ENCODE assay signal across 31 cellular contexts in genomic region chr19:4432918-4433506, GRCh38.
"Had no signal": no experiment of that assay in that cellular context is flagged by ENCODE, and none has a peak within 500 bp of the region (broad histone marks: within the 10 kb centered on the region; RNA-seq: fewer than 3 reads in every experiment).

No MANE protein-coding gene starts in this region.

- H3K27ac Mint-ChIP-seq: activated CD4-positive, alpha-beta memory T cell treated with anti-CD3 and anti-CD28 coated beads for 36 hours; activated CD4-positive, alpha-beta T cell treated with anti-CD3 and anti-CD28 coated beads for 36 hours; activated CD4-positive, alpha-beta T cell treated with anti-CD3 and anti-CD28 coated beads, Interleukin-2, amount 10 ng/mL, durations not matched to agents 24 days and 14 days; activated CD8-positive, alpha-beta memory T cell treated with anti-CD3 and anti-CD28 coated beads, Interleukin-2, amount 10 ng/mL, durations not matched to agents 7 days and 5 days; activated CD8-positive, alpha-beta T cell treated with anti-CD3 and anti-CD28 coated beads, Interleukin-2, amount 10 ng/mL, durations not matched to agents 7 days and 5 days; activated naive CD4-positive, alpha-beta T cell treated with anti-CD3 and anti-CD28 coated beads, Interleukin-2, amount 10 ng/mL, durations not matched to agents 7 days and 5 days; activated naive CD8-positive, alpha-beta T cell treated with anti-CD3 and anti-CD28 coated beads, Interleukin-2, amount 10 ng/mL, durations not matched to agents 7 days and 5 days; activated T-helper 1 cell treated with anti-CD3 and anti-CD28 coated beads, Interleukin-12 subunit alpha, Interleukin-12 subunit beta, Interleukin-2, Interleukin-4 antibody, amounts not matched to agents 30 ng/mL and 10 ng/mL and 1 ng/mL, durations not matched to agents 14 hours and 24 hours and 36 hours; activated T-helper 2 cell treated with anti-CD3 and anti-CD28 coated beads, Interferon-gamma antibody, Interleukin-2, Interleukin-4, amounts not matched to agents 10 μg/mL and 5 μg/mL and 100 μg/mL, durations not matched to agents 14 hours and 24 hours and 36 hours; endodermal cell; T-helper 17 cell had no signal

- H3K9me3 Mint-ChIP-seq: activated CD4-positive, alpha-beta memory T cell treated with anti-CD3 and anti-CD28 coated beads for 36 hours; activated CD4-positive, alpha-beta T cell treated with anti-CD3 and anti-CD28 coated beads, Interleukin-2, amount 10 ng/mL, durations not matched to agents 24 days and 14 days; activated naive CD4-positive, alpha-beta T cell treated with anti-CD3 and anti-CD28 coated beads, Interleukin-2, amount 10 ng/mL, durations not matched to agents 7 days and 5 days; activated naive CD4-positive, alpha-beta T cell treated with anti-CD3 and anti-CD28 coated beads, Interleukin-2, amount 50 U/mL, for 72 hours; activated naive CD8-positive, alpha-beta T cell treated with anti-CD3 and anti-CD28 coated beads, Interleukin-2, amount 10 ng/mL, durations not matched to agents 7 days and 5 days; activated T-helper 1 cell treated with anti-CD3 and anti-CD28 coated beads, Interleukin-12 subunit alpha, Interleukin-12 subunit beta, Interleukin-2, Interleukin-4 antibody, amounts not matched to agents 30 ng/mL and 10 ng/mL and 1 ng/mL, durations not matched to agents 14 hours and 24 hours and 36 hours; activated T-helper 2 cell treated with anti-CD3 and anti-CD28 coated beads, Interferon-gamma antibody, Interleukin-2, Interleukin-4, amounts not matched to agents 10 μg/mL and 5 μg/mL and 100 μg/mL, durations not matched to agents 14 hours and 24 hours and 36 hours; brain; endodermal cell had no signal

- H3K36me3 ChIP-seq: breast epithelium, colonic mucosa had no signal

- H3K27me3 Mint-ChIP-seq: activated CD4-positive, alpha-beta memory T cell treated with anti-CD3 and anti-CD28 coated beads for 36 hours; activated CD4-positive, alpha-beta T cell treated with anti-CD3 and anti-CD28 coated beads for 36 hours; activated CD4-positive, alpha-beta T cell treated with anti-CD3 and anti-CD28 coated beads, Interleukin-2, amount 10 ng/mL, durations not matched to agents 24 days and 14 days; activated CD8-positive, alpha-beta memory T cell treated with anti-CD3 and anti-CD28 coated beads, Interleukin-2, amount 10 ng/mL, durations not matched to agents 7 days and 5 days; activated naive CD4-positive, alpha-beta T cell treated with anti-CD3 and anti-CD28 coated beads, Interleukin-2, amount 10 ng/mL, durations not matched to agents 7 days and 5 days; activated naive CD8-positive, alpha-beta T cell treated with anti-CD3 and anti-CD28 coated beads, Interleukin-2, amount 10 ng/mL, durations not matched to agents 7 days and 5 days; T-helper 17 cell had no signal

- H3K4me3 ChIP-seq: ascending aorta, breast epithelium, cardiac muscle cell, colonic mucosa had no signal

- H3K27ac ChIP-seq: ascending aorta, breast epithelium, cardiac muscle cell, colonic mucosa had no signal

- H3K27me3 ChIP-seq: ascending aorta, breast epithelium, cardiac muscle cell, colonic mucosa had no signal

- H3K4me3 Mint-ChIP-seq: activated CD4-positive, alpha-beta memory T cell treated with anti-CD3 and anti-CD28 coated beads for 36 hours; activated CD4-positive, alpha-beta T cell treated with anti-CD3 and anti-CD28 coated beads for 36 hours; activated CD4-positive, alpha-beta T cell treated with anti-CD3 and anti-CD28 coated beads, Interleukin-2, amount 10 ng/mL, durations not matched to agents 24 days and 14 days; activated CD8-positive, alpha-beta memory T cell treated with anti-CD3 and anti-CD28 coated beads, Interleukin-2, amount 10 ng/mL, durations not matched to agents 7 days and 5 days; activated CD8-positive, alpha-beta T cell treated with anti-CD3 and anti-CD28 coated beads, Interleukin-2, amount 10 ng/mL, durations not matched to agents 7 days and 5 days; activated naive CD4-positive, alpha-beta T cell treated with anti-CD3 and anti-CD28 coated beads, Interleukin-2, amount 10 ng/mL, durations not matched to agents 7 days and 5 days; activated naive CD8-positive, alpha-beta T cell treated with anti-CD3 and anti-CD28 coated beads, Interleukin-2, amount 10 ng/mL, durations not matched to agents 7 days and 5 days; activated T-helper 1 cell treated with anti-CD3 and anti-CD28 coated beads, Interleukin-12 subunit alpha, Interleukin-12 subunit beta, Interleukin-2, Interleukin-4 antibody, amounts not matched to agents 30 ng/mL and 10 ng/mL and 1 ng/mL, durations not matched to agents 14 hours and 24 hours and 36 hours; brain; endodermal cell; T-helper 17 cell had no signal

- H3K4me1 Mint-ChIP-seq: activated CD4-positive, alpha-beta T cell treated with anti-CD3 and anti-CD28 coated beads for 36 hours; activated CD4-positive, alpha-beta T cell treated with anti-CD3 and anti-CD28 coated beads, Interleukin-2, amount 10 ng/mL, durations not matched to agents 24 days and 14 days; activated CD8-positive, alpha-beta memory T cell treated with anti-CD3 and anti-CD28 coated beads, Interleukin-2, amount 10 ng/mL, durations not matched to agents 7 days and 5 days; activated naive CD4-positive, alpha-beta T cell treated with anti-CD3 and anti-CD28 coated beads, Interleukin-2, amount 10 ng/mL, durations not matched to agents 7 days and 5 days; activated naive CD8-positive, alpha-beta T cell treated with anti-CD3 and anti-CD28 coated beads, Interleukin-2, amount 10 ng/mL, durations not matched to agents 7 days and 5 days; brain; endodermal cell had no signal

- H3K9me3 ChIP-seq: ascending aorta, breast epithelium, colonic mucosa had no signal

- ATAC-seq: activated CD4-positive, alpha-beta T cell treated with anti-CD3 and anti-CD28 coated beads for 36 hours; activated CD8-positive, alpha-beta memory T cell treated with anti-CD3 and anti-CD28 coated beads, Interleukin-2, amount 10 ng/mL, durations not matched to agents 7 days and 5 days; activated CD8-positive, alpha-beta T cell treated with anti-CD3 and anti-CD28 coated beads, Interleukin-2, amount 10 ng/mL, durations not matched to agents 7 days and 5 days; activated naive CD4-positive, alpha-beta T cell treated with anti-CD3 and anti-CD28 coated beads, Interleukin-2, amount 50 U/mL, for 72 hours; esophagus mucosa; T-helper 17 cell had no signal

- DNase-seq: activated CD4-positive, alpha-beta memory T cell treated with anti-CD3 and anti-CD28 coated beads for 36 hours; activated CD4-positive, alpha-beta T cell treated with anti-CD3 and anti-CD28 coated beads for 36 hours; activated CD4-positive, alpha-beta T cell treated with anti-CD3 and anti-CD28 coated beads, Interleukin-2, amount 10 ng/mL, durations not matched to agents 24 days and 14 days; activated CD4-positive, CD25-positive, alpha-beta regulatory T cell; activated CD4-positive, CD25-positive, alpha-beta regulatory T cell treated with anti-CD3 and anti-CD28 coated beads, Interleukin-2, amount 50 U/mL, for 72 hours; activated CD8-positive, alpha-beta memory T cell treated with anti-CD3 and anti-CD28 coated beads, Interleukin-2, amount 10 ng/mL, durations not matched to agents 7 days and 5 days; activated CD8-positive, alpha-beta memory T cell treated with anti-CD3 and anti-CD28 coated beads, Interleukin-2, amount 50 U/mL, for 4 hours; activated CD8-positive, alpha-beta T cell treated with anti-CD3 and anti-CD28 coated beads, Interleukin-2, amount 10 ng/mL, durations not matched to agents 7 days and 5 days; activated effector memory CD4-positive, alpha-beta T cell treated with anti-CD3 and anti-CD28 coated beads, Interleukin-2, amount 50 U/mL, for 16 hours; activated naive CD4-positive, alpha-beta T cell; activated naive CD4-positive, alpha-beta T cell treated with anti-CD3 and anti-CD28 coated beads, Interleukin-2, amount 10 ng/mL, durations not matched to agents 7 days and 5 days; activated naive CD8-positive, alpha-beta T cell treated with anti-CD3 and anti-CD28 coated beads, Interleukin-2, amount 10 ng/mL, durations not matched to agents 7 days and 5 days; activated T-cell treated with anti-CD3 and anti-CD28 coated beads, Interleukin-2, amount 50 U/mL, for 1 hour; activated T-cell treated with anti-CD3 and anti-CD28 coated beads, Interleukin-2, amount 50 U/mL, for 48 hours; central memory CD4-positive, alpha-beta T cell; cerebellar nuclear complex; colonic mucosa; effector memory CD4-positive, alpha-beta T cell; endodermal cell; foreskin fibroblast; head of caudate nucleus; T-helper 1 cell; T-helper 17 cell had no signal

- H3K4me1 ChIP-seq: ascending aorta, breast epithelium, colonic mucosa had no signal
